Comparison of ENCODE assay signal across 1 cellular context in genomic region chr9:126614455-126615248, GRCh38.
TF ChIP-seq lines count a peak whose summit lies in the region.

No MANE protein-coding gene starts in this region.

TF ChIP-seq in HepG2, 621 proteins besides CTCF, POLR2A, EP300 and RAD21:
- TF ChIP-seq ZNF800 (CRISPR knock-in tag; IDR thresholded peaks at IDR 0.05) (0 out of 2 replicates have a peak, but pooled peaks have one; percentile 24), SP2 (CRISPR knock-in tag; IDR thresholded peaks at IDR 0.05) (no peak), CCDC6 (CRISPR knock-in tag; IDR thresholded peaks at IDR 0.05) (0 out of 2 replicates have a peak, but pooled peaks have one; percentile 33), ZNF777 (CRISPR knock-in tag; IDR thresholded peaks at IDR 0.05) (peak; percentile 48; the same call in 1 of the 2 replicates), MTF2 (CRISPR knock-in tag; IDR thresholded peaks at IDR 0.05; ENCODE audit: borderline replicate concordance) (peak; percentile 75; the same call in 1 of the 2 replicates)
